ENCODE assay signal across 1 cellular context in the genomic region with DNA sequence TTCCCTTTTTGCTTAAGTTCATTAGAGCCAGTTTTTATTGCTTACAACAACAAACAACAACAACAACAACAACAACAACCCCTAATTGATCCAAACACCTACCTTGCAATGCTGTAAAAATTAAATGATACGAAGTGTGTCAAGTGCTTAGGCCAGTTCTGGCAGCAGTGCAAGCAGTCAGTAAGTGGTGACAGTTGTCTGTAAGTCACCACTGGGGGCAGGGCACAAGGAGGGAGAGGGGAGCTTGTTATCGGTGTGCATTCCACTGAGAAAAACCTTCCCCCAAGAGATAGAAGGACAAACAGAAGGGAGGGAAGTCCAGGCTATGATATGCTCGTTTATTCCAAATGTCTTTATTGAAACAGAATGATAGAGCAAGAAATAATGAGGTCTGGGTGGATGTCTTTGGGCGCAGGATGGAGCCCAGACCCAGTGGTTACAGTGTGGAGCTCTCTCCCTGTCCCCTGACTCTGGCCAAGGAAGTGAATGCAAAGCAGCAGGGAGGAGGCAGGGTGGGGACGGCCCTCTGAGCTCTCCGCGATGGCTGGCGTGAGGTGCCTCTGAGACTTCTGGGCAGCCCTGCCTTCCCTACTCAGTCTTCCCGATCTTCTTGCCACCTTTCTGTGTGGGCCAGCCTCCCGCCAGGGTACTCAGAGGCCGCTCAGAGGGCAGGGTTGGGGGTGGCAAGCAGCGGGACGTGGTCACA.
TF ChIP-seq lines count a peak whose summit lies in the region.

No MANE protein-coding gene starts in this region.

TF ChIP-seq in WTC11, 78 proteins besides CTCF, POLR2A, EP300 and RAD21 (continued from another document):
- TF ChIP-seq ATF2 (CRISPR knock-in tag; IDR thresholded peaks at IDR 0.05; ENCODE audit: borderline replicate concordance, low read depth) (no peak), NR1H2 (CRISPR knock-in tag; IDR thresholded peaks at IDR 0.05) (no peak), MXD4 (CRISPR knock-in tag; IDR thresholded peaks at IDR 0.05; ENCODE audit: borderline replicate concordance) (no peak)
